ENCODE assay signal across 8 cellular contexts in the genomic region with DNA sequence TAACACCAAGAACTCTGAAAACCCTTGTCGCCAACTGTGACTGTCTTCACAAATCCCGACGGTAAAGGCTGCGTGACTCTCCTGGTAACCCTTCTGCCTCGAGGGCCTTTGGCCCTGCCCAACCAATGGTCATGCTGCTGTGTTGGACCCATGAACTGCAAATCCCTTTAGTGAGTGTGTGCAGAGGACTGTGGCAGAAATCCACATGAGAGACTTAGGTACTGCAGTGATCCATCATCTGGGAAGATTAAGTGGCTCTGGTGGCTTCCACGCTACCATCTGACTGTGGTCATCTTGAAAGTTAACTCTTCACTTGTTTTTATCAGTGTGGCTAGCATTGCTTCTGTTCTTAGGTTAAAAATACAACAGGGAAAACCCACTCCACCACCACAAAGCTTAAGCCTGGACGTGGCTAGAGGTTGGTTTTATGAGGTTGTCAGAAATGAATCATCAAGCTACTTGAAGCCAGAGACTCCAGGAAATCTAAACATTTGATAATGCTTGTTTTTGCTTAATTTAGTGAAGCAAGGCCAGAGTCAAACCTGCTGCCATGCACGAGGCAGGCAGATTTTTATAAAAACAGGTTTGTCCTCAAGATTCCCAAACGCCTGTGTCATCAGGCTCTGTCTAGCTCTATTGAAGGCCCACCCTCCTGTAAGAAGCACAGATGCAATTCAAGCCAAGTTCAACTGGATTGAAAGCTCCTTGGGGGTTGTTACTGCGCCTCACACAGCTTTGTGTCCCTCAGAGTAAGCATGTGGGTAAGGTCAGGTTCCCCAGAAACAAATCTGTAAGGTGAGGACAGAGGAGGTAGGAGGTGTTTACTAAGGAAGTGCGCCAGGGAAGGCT. TPM values are rescaled to one million over a fixed set of nuclear protein-coding genes. Genes with fewer than 3 reads are reported as not detected.
DNase-seq lines count a peak whose midpoint lies in the region; ATAC-seq lines count a peak whose summit lies in the region.

No MANE protein-coding gene starts in this region.

- H3K4me3 Mint-ChIP-seq in activated CD4-positive, alpha-beta memory T cell treated with anti-CD3 and anti-CD28 coated beads for 36 hours: no peak overlapping the region

- intact Hi-C loops in activated CD4-positive, alpha-beta memory T cell treated with anti-CD3 and anti-CD28 coated beads for 36 hours (cut with micrococcal nuclease): no loop called here

- no peaks in the 10 kb centered on the region for H3K27me3 Mint-ChIP-seq in activated CD4-positive, alpha-beta memory T cell treated with anti-CD3 and anti-CD28 coated beads for 36 hours

- ATAC-seq in GM19035 (IDR thresholded peaks at IDR 0.05; ENCODE audit: unreplicated experiment): peak; percentile 94
- ATAC-seq in HG03097 (IDR thresholded peaks at IDR 0.05; ENCODE audit: low FRiP score, unreplicated experiment): peak; percentile 80

- H3K9me3 Mint-ChIP-seq in activated CD4-positive, alpha-beta memory T cell treated with anti-CD3 and anti-CD28 coated beads for 36 hours: no peaks in the 10 kb centered on the region

- POLR2A ChIA-PET in activated CD4-positive, alpha-beta memory T cell treated with anti-CD3 and anti-CD28 coated beads for 36 hours (lab: Charles Lee): interaction anchor here (0.5 kb wide), 1 partner anchor 76 kb away, joined by 4 read pairs; no protein-coding TSS in a partner anchor

- no peak overlapping the region for H3K27ac Mint-ChIP-seq in activated CD4-positive, alpha-beta memory T cell treated with anti-CD3 and anti-CD28 coated beads for 36 hours

- peaks cover 15% of the 10 kb centered on the region for H3K4me1 Mint-ChIP-seq in activated CD4-positive, alpha-beta memory T cell treated with anti-CD3 and anti-CD28 coated beads for 36 hours (ENCODE audit: low read depth)

- no peaks in the 10 kb centered on the region for H3K36me3 Mint-ChIP-seq in activated CD4-positive, alpha-beta memory T cell treated with anti-CD3 and anti-CD28 coated beads for 36 hours

- CTCF ChIA-PET in activated CD4-positive, alpha-beta memory T cell treated with anti-CD3 and anti-CD28 coated beads for 36 hours (lab: Charles Lee): no interaction called here

- DNase-seq in AG08396 (ENCODE audit: low spot score) (peak; percentile 75), myocyte (ENCODE audit: low read depth) (peak; percentile 91), NCI-H526 (lab: John Stamatoyannopoulos, UW) (no peak), NCI-H526 treated with DMSO at 0.1 percent for 48 hours (lab: John Stamatoyannopoulos, UW) (no peak), RPMI8226 (no peak)
- peak; percentile 60 for DNase-seq in activated CD4-positive, alpha-beta memory T cell treated with anti-CD3 and anti-CD28 coated beads for 36 hours

RNA-seq across cellular contexts. Expression of a gene that starts 52.7 kb away (rescaled TPM):
- 10 to 100 TPM; 23.1 to 25.1 TPM for total RNA-seq in activated CD4-positive, alpha-beta memory T cell treated with anti-CD3 and anti-CD28 coated beads for 36 hours
- 74.2 and 76.7 TPM in 2 replicates for total RNA-seq in myocyte
- polyA plus RNA-seq in myocyte (2012): 10.8 TPM

Comparison
In these comparisons a context has a peak if more than half of its experiments do, and no peak if none do; other contexts are left out.
1. DNase-seq: peak in AG08396 (single experiment), activated CD4-positive, alpha-beta memory T cell treated with anti-CD3 and anti-CD28 coated beads for 36 hours (single experiment) and myocyte (single experiment); none in NCI-H526 (0 of 2), NCI-H526 treated with DMSO at 0.1 percent for 48 hours (single experiment) and RPMI8226 (single experiment).